ENCODE assay signal across 1 cellular context in the genomic region with DNA sequence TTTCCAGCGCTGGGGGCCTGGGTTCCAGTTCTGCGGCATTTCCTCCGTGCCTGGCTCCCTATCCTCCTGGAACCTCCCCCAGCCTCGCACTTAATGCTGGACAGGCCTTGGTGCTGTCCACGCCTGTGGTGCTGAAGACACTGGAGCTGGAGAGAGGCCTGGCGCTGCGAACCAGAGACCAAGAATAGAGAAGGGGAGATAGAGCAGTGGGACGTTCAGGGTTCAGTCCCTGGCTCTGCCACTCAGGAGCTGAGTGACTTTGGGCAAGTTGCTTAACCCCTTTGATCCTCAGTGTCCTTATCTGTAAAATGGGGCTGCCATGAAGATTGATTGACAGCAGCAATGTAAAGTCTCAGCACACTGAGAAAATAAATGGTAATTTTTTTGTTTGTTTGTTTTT.
TF ChIP-seq lines count a peak whose summit lies in the region.

No MANE protein-coding gene starts in this region.

TF ChIP-seq in HepG2, 621 proteins besides CTCF, POLR2A, EP300 and RAD21 (continued from another document):
- TF ChIP-seq, protein P1, sequence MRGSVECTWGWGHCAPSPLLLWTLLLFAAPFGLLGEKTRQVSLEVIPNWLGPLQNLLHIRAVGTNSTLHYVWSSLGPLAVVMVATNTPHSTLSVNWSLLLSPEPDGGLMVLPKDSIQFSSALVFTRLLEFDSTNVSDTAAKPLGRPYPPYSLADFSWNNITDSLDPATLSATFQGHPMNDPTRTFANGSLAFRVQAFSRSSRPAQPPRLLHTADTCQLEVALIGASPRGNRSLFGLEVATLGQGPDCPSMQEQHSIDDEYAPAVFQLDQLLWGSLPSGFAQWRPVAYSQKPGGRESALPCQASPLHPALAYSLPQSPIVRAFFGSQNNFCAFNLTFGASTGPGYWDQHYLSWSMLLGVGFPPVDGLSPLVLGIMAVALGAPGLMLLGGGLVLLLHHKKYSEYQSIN (CRISPR knock-in tag; IDR thresholded peaks at IDR 0.05; ENCODE audit: borderline replicate concordance) = no peak
- peak; percentile 83; the same call in 1 of the 2 replicates for TF ChIP-seq ZKSCAN8 (CRISPR knock-in tag; IDR thresholded peaks at IDR 0.05; ENCODE audit: borderline replicate concordance)
- TF ChIP-seq ARHGAP35 (CRISPR knock-in tag; IDR thresholded peaks at IDR 0.05; ENCODE audit: borderline replicate concordance) = peak; percentile 93; the same call in 1 of the 2 replicates
- TF ChIP-seq ZKSCAN1 (IDR thresholded peaks at IDR 0.05; ENCODE audit: low read length) = no peak
- no peak for TF ChIP-seq HIVEP1 (CRISPR knock-in tag; IDR thresholded peaks at IDR 0.05)
- peak; percentile 96 for TF ChIP-seq SMAD3 (CRISPR knock-in tag; IDR thresholded peaks at IDR 0.05)
- TF ChIP-seq, protein P2, sequence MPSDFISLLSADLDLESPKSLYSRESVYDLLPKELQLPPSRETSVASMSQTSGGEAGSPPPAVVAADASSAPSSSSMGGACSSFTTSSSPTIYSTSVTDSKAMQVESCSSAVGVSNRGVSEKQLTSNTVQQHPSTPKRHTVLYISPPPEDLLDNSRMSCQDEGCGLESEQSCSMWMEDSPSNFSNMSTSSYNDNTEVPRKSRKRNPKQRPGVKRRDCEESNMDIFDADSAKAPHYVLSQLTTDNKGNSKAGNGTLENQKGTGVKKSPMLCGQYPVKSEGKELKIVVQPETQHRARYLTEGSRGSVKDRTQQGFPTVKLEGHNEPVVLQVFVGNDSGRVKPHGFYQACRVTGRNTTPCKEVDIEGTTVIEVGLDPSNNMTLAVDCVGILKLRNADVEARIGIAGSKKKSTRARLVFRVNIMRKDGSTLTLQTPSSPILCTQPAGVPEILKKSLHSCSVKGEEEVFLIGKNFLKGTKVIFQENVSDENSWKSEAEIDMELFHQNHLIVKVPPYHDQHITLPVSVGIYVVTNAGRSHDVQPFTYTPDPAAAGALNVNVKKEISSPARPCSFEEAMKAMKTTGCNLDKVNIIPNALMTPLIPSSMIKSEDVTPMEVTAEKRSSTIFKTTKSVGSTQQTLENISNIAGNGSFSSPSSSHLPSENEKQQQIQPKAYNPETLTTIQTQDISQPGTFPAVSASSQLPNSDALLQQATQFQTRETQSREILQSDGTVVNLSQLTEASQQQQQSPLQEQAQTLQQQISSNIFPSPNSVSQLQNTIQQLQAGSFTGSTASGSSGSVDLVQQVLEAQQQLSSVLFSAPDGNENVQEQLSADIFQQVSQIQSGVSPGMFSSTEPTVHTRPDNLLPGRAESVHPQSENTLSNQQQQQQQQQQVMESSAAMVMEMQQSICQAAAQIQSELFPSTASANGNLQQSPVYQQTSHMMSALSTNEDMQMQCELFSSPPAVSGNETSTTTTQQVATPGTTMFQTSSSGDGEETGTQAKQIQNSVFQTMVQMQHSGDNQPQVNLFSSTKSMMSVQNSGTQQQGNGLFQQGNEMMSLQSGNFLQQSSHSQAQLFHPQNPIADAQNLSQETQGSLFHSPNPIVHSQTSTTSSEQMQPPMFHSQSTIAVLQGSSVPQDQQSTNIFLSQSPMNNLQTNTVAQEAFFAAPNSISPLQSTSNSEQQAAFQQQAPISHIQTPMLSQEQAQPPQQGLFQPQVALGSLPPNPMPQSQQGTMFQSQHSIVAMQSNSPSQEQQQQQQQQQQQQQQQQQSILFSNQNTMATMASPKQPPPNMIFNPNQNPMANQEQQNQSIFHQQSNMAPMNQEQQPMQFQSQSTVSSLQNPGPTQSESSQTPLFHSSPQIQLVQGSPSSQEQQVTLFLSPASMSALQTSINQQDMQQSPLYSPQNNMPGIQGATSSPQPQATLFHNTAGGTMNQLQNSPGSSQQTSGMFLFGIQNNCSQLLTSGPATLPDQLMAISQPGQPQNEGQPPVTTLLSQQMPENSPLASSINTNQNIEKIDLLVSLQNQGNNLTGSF (CRISPR knock-in tag; IDR thresholded peaks at IDR 0.05) = peak; percentile 97
- peak; percentile 99 for TF ChIP-seq KLF6 (CRISPR knock-in tag; IDR thresholded peaks at IDR 0.05)
- TF ChIP-seq, protein P3, sequence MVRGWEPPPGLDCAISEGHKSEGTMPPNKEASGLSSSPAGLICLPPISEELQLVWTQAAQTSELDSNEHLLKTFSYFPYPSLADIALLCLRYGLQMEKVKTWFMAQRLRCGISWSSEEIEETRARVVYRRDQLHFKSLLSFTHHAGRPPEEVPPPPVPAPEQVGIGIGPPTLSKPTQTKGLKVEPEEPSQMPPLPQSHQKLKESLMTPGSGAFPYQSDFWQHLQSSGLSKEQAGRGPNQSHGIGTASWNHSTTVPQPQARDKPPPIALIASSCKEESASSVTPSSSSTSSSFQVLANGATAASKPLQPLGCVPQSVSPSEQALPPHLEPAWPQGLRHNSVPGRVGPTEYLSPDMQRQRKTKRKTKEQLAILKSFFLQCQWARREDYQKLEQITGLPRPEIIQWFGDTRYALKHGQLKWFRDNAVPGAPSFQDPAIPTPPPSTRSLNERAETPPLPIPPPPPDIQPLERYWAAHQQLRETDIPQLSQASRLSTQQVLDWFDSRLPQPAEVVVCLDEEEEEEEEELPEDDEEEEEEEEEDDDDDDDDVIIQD (CRISPR knock-in tag; IDR thresholded peaks at IDR 0.05; ENCODE audit: low read depth) = peak; percentile 72; the same call in 1 of the 2 replicates
- no peak for TF ChIP-seq MED8 (CRISPR knock-in tag; IDR thresholded peaks at IDR 0.05; ENCODE audit: insufficient replicate concordance)
- TF ChIP-seq THYN1 (CRISPR knock-in tag; IDR thresholded peaks at IDR 0.05; ENCODE audit: borderline replicate concordance, low read depth) = no peak
- TF ChIP-seq, protein P4, sequence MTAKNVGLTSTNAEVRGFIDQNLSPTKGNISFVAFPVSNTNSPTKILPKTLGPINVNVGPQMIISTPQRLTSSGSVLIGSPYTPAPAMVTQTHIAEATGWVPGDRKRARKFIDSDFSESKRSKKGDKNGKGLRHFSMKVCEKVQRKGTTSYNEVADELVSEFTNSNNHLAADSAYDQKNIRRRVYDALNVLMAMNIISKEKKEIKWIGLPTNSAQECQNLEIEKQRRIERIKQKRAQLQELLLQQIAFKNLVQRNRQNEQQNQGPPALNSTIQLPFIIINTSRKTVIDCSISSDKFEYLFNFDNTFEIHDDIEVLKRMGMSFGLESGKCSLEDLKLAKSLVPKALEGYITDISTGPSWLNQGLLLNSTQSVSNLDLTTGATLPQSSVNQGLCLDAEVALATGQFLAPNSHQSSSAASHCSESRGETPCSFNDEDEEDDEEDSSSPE (CRISPR knock-in tag; IDR thresholded peaks at IDR 0.05) = 0 out of 2 replicates have a peak, but pooled peaks have one; percentile 26
- TF ChIP-seq NFATC3 (CRISPR knock-in tag; IDR thresholded peaks at IDR 0.05) = no peak
- TF ChIP-seq, protein P5, sequence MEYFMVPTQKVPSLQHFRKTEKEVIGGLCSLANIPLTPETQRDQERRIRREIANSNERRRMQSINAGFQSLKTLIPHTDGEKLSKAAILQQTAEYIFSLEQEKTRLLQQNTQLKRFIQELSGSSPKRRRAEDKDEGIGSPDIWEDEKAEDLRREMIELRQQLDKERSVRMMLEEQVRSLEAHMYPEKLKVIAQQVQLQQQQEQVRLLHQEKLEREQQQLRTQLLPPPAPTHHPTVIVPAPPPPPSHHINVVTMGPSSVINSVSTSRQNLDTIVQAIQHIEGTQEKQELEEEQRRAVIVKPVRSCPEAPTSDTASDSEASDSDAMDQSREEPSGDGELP (IDR thresholded peaks at IDR 0.05; ENCODE audit: borderline replicate concordance, low read depth) = no peak
- TF ChIP-seq NCOA1 (CRISPR knock-in tag; IDR thresholded peaks at IDR 0.05) = no peak
- no peak for TF ChIP-seq NCOR1 (IDR thresholded peaks at IDR 0.05; ENCODE audit: borderline replicate concordance, low read length)
- TF ChIP-seq ZNF773 (CRISPR knock-in tag; IDR thresholded peaks at IDR 0.05; ENCODE audit: borderline replicate concordance) = peak; percentile 98
- TF ChIP-seq, protein P6, sequence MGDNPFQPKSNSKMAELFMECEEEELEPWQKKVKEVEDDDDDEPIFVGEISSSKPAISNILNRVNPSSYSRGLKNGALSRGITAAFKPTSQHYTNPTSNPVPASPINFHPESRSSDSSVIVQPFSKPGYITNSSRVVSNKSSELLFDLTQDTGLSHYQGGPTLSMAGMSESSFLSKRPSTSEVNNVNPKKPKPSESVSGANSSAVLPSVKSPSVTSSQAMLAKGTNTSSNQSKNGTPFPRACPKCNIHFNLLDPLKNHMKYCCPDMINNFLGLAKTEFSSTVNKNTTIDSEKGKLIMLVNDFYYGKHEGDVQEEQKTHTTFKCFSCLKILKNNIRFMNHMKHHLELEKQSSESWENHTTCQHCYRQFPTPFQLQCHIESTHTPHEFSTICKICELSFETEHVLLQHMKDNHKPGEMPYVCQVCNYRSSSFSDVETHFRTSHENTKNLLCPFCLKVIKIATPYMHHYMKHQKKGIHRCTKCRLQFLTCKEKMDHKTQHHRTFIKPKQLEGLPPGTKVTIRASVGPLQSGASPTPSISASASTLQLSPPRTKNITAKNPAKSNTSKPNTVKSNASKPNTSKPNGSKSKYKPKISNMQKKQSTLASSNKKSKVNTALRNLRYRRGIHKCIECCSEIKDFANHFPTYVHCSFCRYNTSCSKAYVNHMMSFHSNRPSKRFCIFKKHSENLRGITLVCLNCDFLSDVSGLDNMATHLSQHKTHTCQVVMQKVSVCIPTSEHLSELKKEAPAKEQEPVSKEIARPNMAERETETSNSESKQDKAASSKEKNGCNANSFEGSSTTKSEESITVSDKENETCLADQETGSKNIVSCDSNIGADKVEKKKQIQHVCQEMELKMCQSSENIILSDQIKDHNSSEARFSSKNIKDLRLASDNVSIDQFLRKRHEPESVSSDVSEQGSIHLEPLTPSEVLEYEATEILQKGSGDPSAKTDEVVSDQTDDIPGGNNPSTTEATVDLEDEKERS (CRISPR knock-in tag; IDR thresholded peaks at IDR 0.05) = peak; percentile 50; the same call in 1 of the 2 replicates
- TF ChIP-seq CENPX (CRISPR knock-in tag; IDR thresholded peaks at IDR 0.05) = no peak
- no peak for TF ChIP-seq PLRG1 (conservative IDR thresholded peaks at IDR 0.05)
- no peak for TF ChIP-seq ZNF816 (CRISPR knock-in tag; IDR thresholded peaks at IDR 0.05; ENCODE audit: borderline replicate concordance)
- peak; percentile 99 for TF ChIP-seq ZFP37 (CRISPR knock-in tag; IDR thresholded peaks at IDR 0.05; ENCODE audit: borderline replicate concordance)
- TF ChIP-seq, protein P7, sequence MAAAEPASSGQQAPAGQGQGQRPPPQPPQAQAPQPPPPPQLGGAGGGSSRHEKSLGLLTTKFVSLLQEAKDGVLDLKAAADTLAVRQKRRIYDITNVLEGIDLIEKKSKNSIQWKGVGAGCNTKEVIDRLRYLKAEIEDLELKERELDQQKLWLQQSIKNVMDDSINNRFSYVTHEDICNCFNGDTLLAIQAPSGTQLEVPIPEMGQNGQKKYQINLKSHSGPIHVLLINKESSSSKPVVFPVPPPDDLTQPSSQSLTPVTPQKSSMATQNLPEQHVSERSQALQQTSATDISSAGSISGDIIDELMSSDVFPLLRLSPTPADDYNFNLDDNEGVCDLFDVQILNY (CRISPR knock-in tag; conservative IDR thresholded peaks at IDR 0.05) = peak; percentile 92
- no peak for TF ChIP-seq DMAP1 (CRISPR knock-in tag; IDR thresholded peaks at IDR 0.05)
- TF ChIP-seq, protein P8, sequence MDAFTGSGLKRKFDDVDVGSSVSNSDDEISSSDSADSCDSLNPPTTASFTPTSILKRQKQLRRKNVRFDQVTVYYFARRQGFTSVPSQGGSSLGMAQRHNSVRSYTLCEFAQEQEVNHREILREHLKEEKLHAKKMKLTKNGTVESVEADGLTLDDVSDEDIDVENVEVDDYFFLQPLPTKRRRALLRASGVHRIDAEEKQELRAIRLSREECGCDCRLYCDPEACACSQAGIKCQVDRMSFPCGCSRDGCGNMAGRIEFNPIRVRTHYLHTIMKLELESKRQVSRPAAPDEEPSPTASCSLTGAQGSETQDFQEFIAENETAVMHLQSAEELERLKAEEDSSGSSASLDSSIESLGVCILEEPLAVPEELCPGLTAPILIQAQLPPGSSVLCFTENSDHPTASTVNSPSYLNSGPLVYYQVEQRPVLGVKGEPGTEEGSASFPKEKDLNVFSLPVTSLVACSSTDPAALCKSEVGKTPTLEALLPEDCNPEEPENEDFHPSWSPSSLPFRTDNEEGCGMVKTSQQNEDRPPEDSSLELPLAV (CRISPR knock-in tag; conservative IDR thresholded peaks at IDR 0.05; ENCODE audit: low read depth) = 0 out of 2 replicates have a peak, but pooled peaks have one; percentile 63
- TF ChIP-seq, protein P9, sequence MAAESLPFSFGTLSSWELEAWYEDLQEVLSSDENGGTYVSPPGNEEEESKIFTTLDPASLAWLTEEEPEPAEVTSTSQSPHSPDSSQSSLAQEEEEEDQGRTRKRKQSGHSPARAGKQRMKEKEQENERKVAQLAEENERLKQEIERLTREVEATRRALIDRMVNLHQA (CRISPR knock-in tag; IDR thresholded peaks at IDR 0.05) = 0 out of 2 replicates have a peak, but pooled peaks have one; percentile 45
